In genomic region chr11:44538375-44539054, GRCh38 we compare ENCODE assay signal across 8 cellular contexts. TPM values are rescaled to one million over a fixed set of nuclear protein-coding genes. Genes with fewer than 3 reads are reported as not detected.
DNase-seq lines count a peak whose midpoint lies in the region; ATAC-seq and TF ChIP-seq lines count a peak whose summit lies in the region.

No MANE protein-coding gene starts in this region.

- H3K9me2 ChIP-seq in PC-9 (ENCODE audit: insufficient read depth): no peaks in the 10 kb centered on the region

- peak; percentile 35 for DNase-seq in Jurkat, Clone E6-1 (ENCODE audit: low read depth, low spot score)
- DNase-seq in PC-9 (peak; percentile 43 to 75), activated T-cell treated with anti-CD3 and anti-CD28 coated beads for 4 hours (peak; percentile 63), fibroblast of lung (ENCODE audit: low read depth in 2 of 2) (peak; percentile 32 to 63), nephron progenitor cell (peak; percentile 86)
- DNase-seq in stimulated activated naive CD8-positive, alpha-beta T cell treated with anti-CD3 and anti-CD28 coated beads, Interleukin-15, amount 100 ng/mL, for 72 hours: peak; percentile 79 to 81

- H3K9me3 ChIP-seq in PC-9 (ENCODE audit: insufficient read depth, low read depth) (no peaks in the 10 kb centered on the region), fibroblast of lung (ENCODE audit: control insufficient read depth, insufficient read depth, low read depth, low read length) (no peaks in the 10 kb centered on the region)

- peaks cover 36% of the 10 kb centered on the region for H3K4me1 Mint-ChIP-seq in nephron progenitor cell
- H3K4me1 Mint-ChIP-seq in stimulated activated naive CD8-positive, alpha-beta T cell treated with anti-CD3 and anti-CD28 coated beads, Interleukin-15, amount 100 ng/mL, for 72 hours: no peaks in the 10 kb centered on the region

- no peak overlapping the region for H3K27ac Mint-ChIP-seq in nephron progenitor cell
- H3K27ac Mint-ChIP-seq in stimulated activated naive CD8-positive, alpha-beta T cell treated with anti-CD3 and anti-CD28 coated beads, Interleukin-15, amount 100 ng/mL, for 72 hours: no peak overlapping the region

- H3K4me3 ChIP-seq in Jurkat, Clone E6-1 (ENCODE audit: low read length): no peak overlapping the region; the same call in 1 of the 2 replicates
- no peak overlapping the region for H3K4me3 ChIP-seq in PC-9
- H3K4me3 ChIP-seq in fibroblast of lung (replicated peaks in 1 of 4; ENCODE audit: control extremely low read depth in 1 of 4, insufficient read depth in 1 of 4, low read depth in 3 of 4, low read length in 4 of 4): no peak overlapping the region

- H3K4me3 Mint-ChIP-seq in nephron progenitor cell: no peak overlapping the region
- no peak overlapping the region for H3K4me3 Mint-ChIP-seq in stimulated activated naive CD8-positive, alpha-beta T cell treated with anti-CD3 and anti-CD28 coated beads, Interleukin-15, amount 100 ng/mL, for 72 hours

- H4K20me1 ChIP-seq in PC-9 (ENCODE audit: insufficient read depth): no peaks in the 10 kb centered on the region
- H4K20me1 ChIP-seq in fibroblast of lung (ENCODE audit: control insufficient read depth, extremely low read depth, insufficient read depth, low read length): no peaks in the 10 kb centered on the region

- no peaks in the 10 kb centered on the region for H3K36me3 ChIP-seq in PC-9 (ENCODE audit: low read depth)
- H3K36me3 ChIP-seq in fibroblast of lung (ENCODE audit: control insufficient read depth, insufficient read depth, low read length): no peaks in the 10 kb centered on the region

- no peak overlapping the region for H3K4me2 ChIP-seq in PC-9
- H3K4me2 ChIP-seq in fibroblast of lung (ENCODE audit: extremely low read depth, insufficient read depth, low read length): no peak overlapping the region

- H3K9ac ChIP-seq in fibroblast of lung (ENCODE audit: insufficient read depth, low read length): no peak overlapping the region

- ATAC-seq in GM19467 (IDR thresholded peaks at IDR 0.05; ENCODE audit: unreplicated experiment): peak; percentile 86
- ATAC-seq in stimulated activated naive CD8-positive, alpha-beta T cell treated with anti-CD3 and anti-CD28 coated beads, Interleukin-15, amount 100 ng/mL, for 72 hours: peak; percentile 89

- H3K27me3 ChIP-seq in PC-9 (ENCODE audit: insufficient read depth, low read depth): peaks cover 8% of the 10 kb centered on the region
- no peaks in the 10 kb centered on the region for H3K27me3 ChIP-seq in fibroblast of lung (ENCODE audit: control insufficient read depth, insufficient read depth, low read length)

- intact Hi-C loops in PC-9 (cut with micrococcal nuclease; ENCODE audit: unreplicated experiment): loop anchor here (1.0 to 10.0 kb wide), 5 partner anchors 252 to 634 kb away; no protein-coding TSS in a partner anchor

- CTCF ChIA-PET in PC-9 (lab: Charles Lee): no interaction called here

- H3K9me3 Mint-ChIP-seq in nephron progenitor cell: no peaks in the 10 kb centered on the region
- no peaks in the 10 kb centered on the region for H3K9me3 Mint-ChIP-seq in stimulated activated naive CD8-positive, alpha-beta T cell treated with anti-CD3 and anti-CD28 coated beads, Interleukin-15, amount 100 ng/mL, for 72 hours

- POLR2A ChIA-PET in PC-9 (lab: Charles Lee; ENCODE audit: unreplicated experiment): no interaction called here

- H3F3A ChIP-seq in PC-9 (ENCODE audit: insufficient read depth, low read depth): no peaks in the 10 kb centered on the region

- H3K36me3 Mint-ChIP-seq in nephron progenitor cell (ENCODE audit: low read depth): no peaks in the 10 kb centered on the region

- H3K4me1 ChIP-seq in PC-9 (replicated peaks; ENCODE audit: insufficient read depth) (no peaks in the 10 kb centered on the region), fibroblast of lung (ENCODE audit: control insufficient read depth, extremely low read depth, insufficient read depth, low read length) (no peaks in the 10 kb centered on the region)

- TF ChIP-seq CTCF in C4-2B (conservative IDR thresholded peaks at IDR 0.05) (peak; percentile 94), PC-9 (conservative IDR thresholded peaks at IDR 0.05) (peak; percentile 99), fibroblast of lung (conservative IDR thresholded peaks at IDR 0.05 in 1 of 2, IDR thresholded peaks at IDR 0.05 in 1 of 2; ENCODE audit: low read depth in 1 of 2, low read length in 2 of 2) (peak; percentile 94), nephron progenitor cell (IDR thresholded peaks at IDR 0.05) (peak; percentile 97)

- H3K27me3 Mint-ChIP-seq in nephron progenitor cell (ENCODE audit: low read depth, poor library complexity): peaks cover 17% of the 10 kb centered on the region
- H3K27me3 Mint-ChIP-seq in stimulated activated naive CD8-positive, alpha-beta T cell treated with anti-CD3 and anti-CD28 coated beads, Interleukin-15, amount 100 ng/mL, for 72 hours: peaks cover 12% of the 10 kb centered on the region

- no peaks in the 10 kb centered on the region for H3K79me2 ChIP-seq in PC-9 (ENCODE audit: low read depth)
- no peaks in the 10 kb centered on the region for H3K79me2 ChIP-seq in fibroblast of lung (ENCODE audit: control insufficient read depth, insufficient read depth, low read length)

- H3K27ac ChIP-seq in C4-2B: no peak overlapping the region
- no peak overlapping the region for H3K27ac ChIP-seq in PC-9
- no peak overlapping the region for H3K27ac ChIP-seq in fibroblast of lung (ENCODE audit: insufficient read depth, low read length)

- no peak overlapping the region for H2AFZ ChIP-seq in PC-9
- H2AFZ ChIP-seq in fibroblast of lung (ENCODE audit: low read length): peak overlapping the region; percentile 55

- no TSS peak for BruUV-seq in PC-9 (replicated peaks; lab: Mats Ljungman, UMichigan)

RNA-seq across cellular contexts. Expression of gene CD82, which starts 26.9 kb away (rescaled TPM):
- 130 TPM for polyA plus RNA-seq in Jurkat, Clone E6-1 (2012; ENCODE audit: insufficient read depth, insufficient read length)
- 30.7 and 46.0 TPM in 2 replicates for total RNA-seq in PC-9 (2021)
- 64.7 and 114 TPM in 2 replicates for total RNA-seq in fibroblast of lung
- 41.5 and 54.2 TPM in 2 replicates for polyA plus RNA-seq in fibroblast of lung
- polyA plus RNA-seq in fibroblast of lung (2012): 43.2 and 43.5 TPM in 2 replicates
- polyA minus RNA-seq in fibroblast of lung (ENCODE audit: low replicate concordance): 57.7 and 59.9 TPM in 2 replicates

Comparison
In these comparisons a context has a peak if more than half of its experiments do, and no peak if none do; other contexts are left out.
1. DNase-seq: peak in every context shown above with its lines; median percentile 86 in nephron progenitor cell; 80 in stimulated activated naive CD8-positive, alpha-beta T cell treated with anti-CD3 and anti-CD28 coated beads, Interleukin-15, amount 100 ng/mL, for 72 hours; 63 in activated T-cell treated with anti-CD3 and anti-CD28 coated beads for 4 hours; 59 in PC-9; 48 in fibroblast of lung; 35 in Jurkat, Clone E6-1.